ENCODE assay signal across 23 cellular contexts in genomic region chr12:4450551-4451112, GRCh38. TPM values are rescaled to one million over a fixed set of nuclear protein-coding genes. Genes with fewer than 3 reads are reported as not detected.
A peak's percentile ranks its signal among the peaks of the same experiment; 100 is the strongest.
DNase-seq lines count a peak whose midpoint lies in the region; ATAC-seq, FAIRE-seq and TF ChIP-seq lines count a peak whose summit lies in the region.
"Had no signal": no experiment of that assay in that cellular context is flagged by ENCODE, and none has a peak within 500 bp of the region (broad histone marks: within the 10 kb centered on the region; RNA-seq: fewer than 3 reads in every experiment).

No MANE protein-coding gene starts in this region.

- FAIRE-seq in H1 (lab: Jason Lieb, UNC) (peak; percentile 76), GM19239 (lab: Jason Lieb, UNC) (no peak), HepG2 (lab: Jason Lieb, UNC) (no peak)

- H3K4me2 ChIP-seq in H1 (ENCODE audit: insufficient read depth in 1 of 2, low read depth in 2 of 2, low read length in 2 of 2) (peak overlapping the region; percentile 45 to 60), mesendoderm (ENCODE audit: low read length) (peak overlapping the region; percentile 23), HepG2 (ENCODE audit: low read depth, low read length) (no peak overlapping the region)

- H3K27me3 ChIP-seq in A673 (replicated peaks; ENCODE audit: insufficient read depth, low read depth, low read length, poor library complexity) (no peaks in the 10 kb centered on the region), H1 (replicated peaks in 1 of 4; ENCODE audit: control insufficient read depth in 3 of 4, extremely low read depth in 1 of 4, insufficient read depth in 3 of 4, low read length in 3 of 4) (no peaks in the 10 kb centered on the region), mesendoderm (ENCODE audit: insufficient read depth, low read length, poor library complexity) (no peaks in the 10 kb centered on the region), HepG2 (ENCODE audit: control insufficient read depth in 1 of 2, insufficient read depth in 2 of 2, low read length in 2 of 2) (peaks cover 0 to 31% of the 10 kb centered on the region in 2 experiments; a peak in 4 of 5 replicates)
- H3K27me3 ChIP-seq: Peyer's patch had no signal

- H3K14ac ChIP-seq in H1 (ENCODE audit: insufficient read length) = no peak overlapping the region

- POLR2A ChIA-PET in A673 (lab: Charles Lee; ENCODE audit: low non-redundant PET) (no interaction called here), H1 (lab: Charles Lee; ENCODE audit: partially characterized antibody) (interaction anchor here (0.8 to 3.9 kb wide), 3 partner anchors 10 to 69 kb away, joined by 3 to 19 read pairs (median 4); no protein-coding TSS in a partner anchor), HepG2 (lab: Yijun Ruan, JAX) (no interaction called here)

- 9% methylated on average over 9 of the region's 9 CpGs; no CpG with 5 or more reads in 1 of the 2 experiments for WGBS in H1 (ENCODE audit: extremely low coverage in 1 of 2, insufficient coverage in 1 of 2, insufficient read length in 1 of 2, insufficient replicate concordance in 2 of 2, low coverage in 1 of 2, low lambda C conversion rate in 2 of 2, missing lambda C conversion rate in 1 of 2), 2 experiments
- no CpG with 5 or more reads among the region's 9 CpGs for WGBS in mesendoderm (ENCODE audit: extremely low coverage, insufficient coverage, low lambda C conversion rate)
- WGBS in HepG2 (ENCODE audit: low lambda C conversion rate) = 70% methylated on average over 9 of the region's 9 CpGs

- TF ChIP-seq RAD21 in H1 (IDR thresholded peaks at IDR 0.05 in 1 of 2, conservative IDR thresholded peaks at IDR 0.05 in 1 of 2; ENCODE audit: low read depth in 2 of 2, low read length in 2 of 2) = no peak
- no peak for TF ChIP-seq RAD21 in HepG2 (CRISPR knock-in tag; IDR thresholded peaks at IDR 0.05)

- ATAC-seq in HepG2 = no peak
- ATAC-seq in GM21717 (IDR thresholded peaks at IDR 0.05; ENCODE audit: unreplicated experiment) = no peak
- ATAC-seq: left lung; natural killer cell treated with Interleukin-12 subunit alpha and Interleukin-12 subunit beta and Interleukin-15 and Interleukin-18, amount 100 ng/mL, for 72 hours; sciatic nerve had no signal

- CTCF ChIA-PET in A673 (lab: Charles Lee) = no interaction called here
- CTCF ChIA-PET in H1 (lab: Charles Lee; ENCODE audit: partially characterized antibody) = interaction anchor here (1.4 kb wide), 1 partner anchor 76 kb away, joined by 5 read pairs; no protein-coding TSS in a partner anchor
- CTCF ChIA-PET in HepG2 (lab: Yijun Ruan, JAX; ENCODE audit: low intra/inter-chr PET ratio, low total read pairs) = no interaction called here

- H3K79me2 ChIP-seq in H1 (ENCODE audit: control insufficient read depth in 1 of 2, insufficient read depth in 2 of 2, low read length in 2 of 2) (no peaks in the 10 kb centered on the region), mesendoderm (ENCODE audit: control insufficient read depth, insufficient read depth, low read length) (no peaks in the 10 kb centered on the region), HepG2 (ENCODE audit: insufficient read depth, low read length) (no peaks in the 10 kb centered on the region)

- TF ChIP-seq EP300 in H1 (IDR thresholded peaks at IDR 0.05; ENCODE audit: borderline replicate concordance in 1 of 2, low read depth in 2 of 2, low read length in 2 of 2) (no peak), HepG2 (IDR thresholded peaks at IDR 0.05; ENCODE audit: low read depth in 2 of 2, low read length in 2 of 2) (no peak), HepG2 (CRISPR knock-in tag; IDR thresholded peaks at IDR 0.05; ENCODE audit: borderline replicate concordance) (no peak)

- peak overlapping the region; percentile 85 for H2BK12ac ChIP-seq in H1 (ENCODE audit: low read depth, low read length)

- H3K9ac ChIP-seq in H1 (replicated peaks in 1 of 4; ENCODE audit: extremely low read depth in 1 of 4, low read depth in 3 of 4, low read length in 3 of 4) (0 out of 7 replicates have a peak overlapping the region, but pooled peaks of 1 of the 4 experiments have one; percentile 26), mesendoderm (ENCODE audit: low read length) (peak overlapping the region; percentile 2), HepG2 (ENCODE audit: insufficient read depth, low read depth, low read length) (no peak overlapping the region)
- H3K9ac ChIP-seq: GM23248 had no signal

- BruUV-seq in A673 (replicated peaks; lab: Mats Ljungman, UMichigan) = no TSS peak
- no TSS peak for BruUV-seq in HepG2 (replicated peaks; lab: Mats Ljungman, UMichigan)

- H3K79me1 ChIP-seq in H1 (ENCODE audit: low read depth, low read length) (no peaks in the 10 kb centered on the region), mesendoderm (ENCODE audit: low read length) (no peaks in the 10 kb centered on the region)

- peak overlapping the region; percentile 30; the same call in 1 of the 2 replicates for H2AFZ ChIP-seq in H1 (ENCODE audit: low read length)
- no peak overlapping the region for H2AFZ ChIP-seq in HepG2 (ENCODE audit: low read length)
- H2AFZ ChIP-seq: GM23248 had no signal

- H2AK5ac ChIP-seq in H1 (ENCODE audit: low read depth, low read length) = no peak overlapping the region
- no peak overlapping the region for H2AK5ac ChIP-seq in mesendoderm (ENCODE audit: low read length)

- no peak overlapping the region for H3K23ac ChIP-seq in H1 (ENCODE audit: insufficient read length)
- no peak overlapping the region for H3K23ac ChIP-seq in mesendoderm (ENCODE audit: low read length)

- H4K20me1 ChIP-seq in H1 (replicated peaks in 1 of 2; ENCODE audit: control insufficient read depth in 1 of 2, insufficient read depth in 2 of 2, low read length in 2 of 2) (no peaks in the 10 kb centered on the region), HepG2 (ENCODE audit: insufficient read depth, low read length) (no peaks in the 10 kb centered on the region)

- H4K8ac ChIP-seq in H1 (ENCODE audit: extremely low read depth, insufficient read depth, low read length) (no peak overlapping the region), mesendoderm (ENCODE audit: low read depth, low read length) (no peak overlapping the region)

- DNase-seq in A673 (ENCODE audit: low spot score) = peak; percentile 76
- peak; percentile 22 for DNase-seq in M059J (ENCODE audit: low read depth)
- peak; percentile 29 to 61 for DNase-seq in H1 (ENCODE audit: low read depth in 1 of 2, low spot score in 2 of 2)
- peak; percentile 73 for DNase-seq in mesendoderm
- no peak for DNase-seq in GM19239 (ENCODE audit: insufficient read length, low spot score)
- DNase-seq in HepG2 (ENCODE audit: low spot score) = no peak
- DNase-seq in GM03348 (ENCODE audit: low spot score) = no peak
- DNase-seq: activated CD4-positive, CD25-positive, alpha-beta regulatory T cell; activated naive CD4-positive, alpha-beta T cell treated with Interleukin-2 at 50 U/mL for 16 hours; caudate nucleus; CD8-positive, alpha-beta memory T cell; glutamatergic neuron; GM23248; Kasumi-1; left lung; NCI-H1930; NCI-H524 treated with DMSO at 0.1 percent for 48 hours; Peyer's patch; stimulated activated naive CD4-positive, alpha-beta T cell had no signal

- no peak overlapping the region for H2BK120ac ChIP-seq in H1 (replicated peaks; ENCODE audit: low read depth, low read length)
- H2BK120ac ChIP-seq in mesendoderm (ENCODE audit: low read depth, low read length) = peak overlapping the region; percentile 31

- no peak overlapping the region for H3K4ac ChIP-seq in H1 (replicated peaks; ENCODE audit: insufficient read length, low read depth, low read length)
- no peak overlapping the region for H3K4ac ChIP-seq in mesendoderm (ENCODE audit: low read depth, low read length)

- no peaks in the 10 kb centered on the region for H3K23me2 ChIP-seq in H1 (ENCODE audit: low read depth, low read length)

- H3K9me3 ChIP-seq in A673 (ENCODE audit: low read depth, low read length, poor library complexity, severe bottlenecking) = no peaks in the 10 kb centered on the region
- H3K9me3 ChIP-seq in H1 (ENCODE audit: insufficient read depth in 2 of 2, low read depth in 1 of 2, low read length in 1 of 2) = no peaks in the 10 kb centered on the region
- H3K9me3 ChIP-seq in HepG2 (ENCODE audit: low read length) = no peaks in the 10 kb centered on the region
- H3K9me3 ChIP-seq: left lung, Peyer's patch had no signal

- H4K91ac ChIP-seq in H1 (replicated peaks; ENCODE audit: insufficient read length, low read length) = peak overlapping the region; percentile 78

- H3K36me3 ChIP-seq in A673 (ENCODE audit: insufficient read depth, low read length, poor library complexity, severe bottlenecking) = no peaks in the 10 kb centered on the region
- H3K36me3 ChIP-seq in H1 (ENCODE audit: control insufficient read depth in 2 of 4, insufficient read depth in 4 of 4, low read length in 3 of 4) = no peaks in the 10 kb centered on the region
- H3K36me3 ChIP-seq in mesendoderm (ENCODE audit: control insufficient read depth, insufficient read depth, low read length) = no peaks in the 10 kb centered on the region
- H3K36me3 ChIP-seq in HepG2 (replicated peaks in 1 of 2; ENCODE audit: control insufficient read depth in 1 of 2, insufficient read depth in 2 of 2, low read length in 2 of 2) = no peaks in the 10 kb centered on the region
- H3K36me3 ChIP-seq: left lung, Peyer's patch had no signal

- no peak overlapping the region for H4K5ac ChIP-seq in H1 (ENCODE audit: insufficient read length, low read depth, low read length)
- no peak overlapping the region for H4K5ac ChIP-seq in mesendoderm (ENCODE audit: low read length)

- peak overlapping the region; percentile 21 for H3K27ac ChIP-seq in A673 (ENCODE audit: low read depth, low read length, poor library complexity, severe bottlenecking)
- H3K27ac ChIP-seq in H1 (ENCODE audit: low read depth, low read length) = 0 out of 2 replicates have a peak overlapping the region, but pooled peaks have one; percentile 21
- peak overlapping the region; percentile 87 for H3K27ac ChIP-seq in mesendoderm (ENCODE audit: low read depth, low read length)
- no peak overlapping the region for H3K27ac ChIP-seq in HepG2 (ENCODE audit: extremely low read length, insufficient read depth, low read length)
- H3K27ac ChIP-seq: GM23248, left lung, Peyer's patch had no signal

- H3K18ac ChIP-seq in H1 (ENCODE audit: extremely low read depth, low read length) (peak overlapping the region; percentile 16; the same call in 1 of the 2 replicates), mesendoderm (ENCODE audit: low read length) (peak overlapping the region; percentile 35)

- intact Hi-C loops in A673 (cut with micrococcal nuclease; ENCODE audit: unreplicated experiment) (no loop called here), HepG2 (cut with micrococcal nuclease; ENCODE audit: unreplicated experiment) (no loop called here)

- TF ChIP-seq CTCF in A673 (conservative IDR thresholded peaks at IDR 0.05; ENCODE audit: low read depth, low read length) (no peak), H1 (IDR thresholded peaks at IDR 0.05; ENCODE audit: control extremely low read depth in 1 of 3, insufficient read depth in 1 of 3, low read depth in 1 of 3, low read length in 3 of 3) (no peak), HepG2 (CRISPR knock-in tag; IDR thresholded peaks at IDR 0.05) (no peak)

- H2BK5ac ChIP-seq in H1 (ENCODE audit: low read depth, low read length) (peak overlapping the region; percentile 77; the same call in 1 of the 2 replicates), mesendoderm (ENCODE audit: low read length) (no peak overlapping the region)

- in situ Hi-C loops in HepG2 (cut with HindIII; ENCODE audit: extremely low pct_ligation_motif_present, low pct_unique_long_range_greater_than_20kb) = no loop called here

- H3K56ac ChIP-seq in H1 (replicated peaks; ENCODE audit: insufficient read length, low read depth, low read length) (no peak overlapping the region), mesendoderm (ENCODE audit: low read length) (peak overlapping the region; percentile 70)

- TF ChIP-seq POLR2A in H1 (IDR thresholded peaks at IDR 0.05; ENCODE audit: control extremely low read depth in 1 of 2, low read depth in 2 of 2, low read length in 2 of 2) (no peak), HepG2 (IDR thresholded peaks at IDR 0.05; ENCODE audit: insufficient read depth in 1 of 2, low read depth in 2 of 2, low read length in 2 of 2) (no peak)

- H3K4me3 ChIP-seq in A673 (ENCODE audit: low read depth, low read length, poor library complexity, severe bottlenecking) (no peak overlapping the region), H1 (ENCODE audit: extremely low read depth in 1 of 4, insufficient read depth in 2 of 4, low read depth in 3 of 4, low read length in 4 of 4) (peak overlapping the region in 3 of 4 experiments; percentile 10 to 49 (median 18); a peak in 5 of 8 replicates), mesendoderm (ENCODE audit: low read length) (no peak overlapping the region), HepG2 (replicated peaks in 1 of 3; ENCODE audit: insufficient read depth in 1 of 3, low read depth in 2 of 3, low read length in 3 of 3) (no peak overlapping the region)
- H3K4me3 ChIP-seq: GM23248, left lung, Peyer's patch had no signal

- peaks cover 18% of the 10 kb centered on the region for H3K4me1 ChIP-seq in A673 (ENCODE audit: insufficient read depth, low read length, poor library complexity, severe bottlenecking)
- peaks cover 9 to 25% (median 19%) of the 10 kb centered on the region in 4 experiments for H3K4me1 ChIP-seq in H1 (replicated peaks in 1 of 4; ENCODE audit: control insufficient read depth in 3 of 4, insufficient read depth in 4 of 4, low read length in 3 of 4)
- H3K4me1 ChIP-seq in mesendoderm (ENCODE audit: control insufficient read depth, low read depth, low read length) = peaks cover 13% of the 10 kb centered on the region
- H3K4me1 ChIP-seq in HepG2 (ENCODE audit: insufficient read depth, low read length) = peaks cover 22% of the 10 kb centered on the region
- H3K4me1 ChIP-seq: left lung, Peyer's patch had no signal

- H2BK20ac ChIP-seq in H1 (ENCODE audit: low read length) = peak overlapping the region; percentile 10; the same call in 1 of the 2 replicates

- H2BK15ac ChIP-seq in H1 (ENCODE audit: low read length) (no peak overlapping the region), mesendoderm (replicated peaks; ENCODE audit: low read depth) (no peak overlapping the region)

RNA-seq across cellular contexts. Expression of gene FGF6, which starts 5.0 kb away (rescaled TPM):
- not detected in 2 replicates for total RNA-seq in A673 (2021)
- not detected in 2 replicates for total RNA-seq in M059J (2014; rRNA removed; shearing (Covaris generic))
- not detected in 2 replicates for total RNA-seq in H1 (2021; fragmentation: NEBNext Ultra II Directional; extraction: Animal tissue kit (Norgen Biotek cat#: 25700))
- not detected in 2 replicates for polyA plus RNA-seq in H1 (2011; rRNA removed)
- not detected for polyA plus RNA-seq in H1 (2011; cell fraction: cytosol; rRNA removed)
- polyA plus RNA-seq in H1 (2011; cell fraction: nucleus; rRNA removed) = not detected
- not detected in 4 replicates for polyA plus RNA-seq in H1 (2012, experiment 1 of 2)
- polyA plus RNA-seq in H1 (2012, experiment 2 of 2) = not detected
- polyA plus RNA-seq in H1 (2013, experiment 1 of 2) = not detected
- polyA plus RNA-seq in H1 (2013, experiment 2 of 2) = not detected
- polyA minus RNA-seq in H1 (2011; rRNA and poly(A)+ RNA removed) = not detected in 2 replicates
- not detected for polyA minus RNA-seq in H1 (2011; cell fraction: cytosol; rRNA and poly(A)+ RNA removed)
- not detected for polyA minus RNA-seq in H1 (2011; cell fraction: nucleus; rRNA and poly(A)+ RNA removed)
- polyA plus RNA-seq in mesendoderm (2013, experiment 1 of 2) = not detected
- polyA plus RNA-seq in mesendoderm (2013, experiment 2 of 2) = not detected
- not detected in 2 replicates for total RNA-seq in HepG2 (2016; rRNA removed; fragmentation: Illumina TruSeq; extraction: Trizol)
- not detected in 2 replicates for total RNA-seq in HepG2 (2016; cell fraction: cytosol; rRNA removed; fragmentation: Illumina TruSeq; extraction: Trizol; ENCODE audit: low read depth)
- total RNA-seq in HepG2 (2016; cell fraction: insoluble cytoplasmic fraction; rRNA removed; fragmentation: Illumina TruSeq; extraction: Trizol) = not detected in 2 replicates
- total RNA-seq in HepG2 (2016; cell fraction: membrane; rRNA removed; fragmentation: Illumina TruSeq; extraction: Trizol) = not detected in 2 replicates
- not detected in 2 replicates for total RNA-seq in HepG2 (2016; cell fraction: nucleus; rRNA removed; fragmentation: Illumina TruSeq; extraction: Trizol)
- not detected in 2 replicates for polyA plus RNA-seq in HepG2 (2011; rRNA removed)
- not detected in 2 replicates for polyA plus RNA-seq in HepG2 (2011; cell fraction: cytosol; rRNA removed)
- polyA plus RNA-seq in HepG2 (2011; cell fraction: nucleus; rRNA removed) = not detected in 2 replicates
- polyA plus RNA-seq in HepG2 (2012) = not detected in 2 replicates
- polyA plus RNA-seq in HepG2 (2016; cell fraction: cytosol; fragmentation: Illumina TruSeq; extraction: Trizol; ENCODE audit: low read depth) = not detected in 2 replicates
- polyA plus RNA-seq in HepG2 (2016; cell fraction: insoluble cytoplasmic fraction; fragmentation: Illumina TruSeq; extraction: Trizol; ENCODE audit: low read depth) = not detected in 2 replicates
- polyA plus RNA-seq in HepG2 (2016; cell fraction: membrane; fragmentation: Illumina TruSeq; extraction: Trizol; ENCODE audit: low read depth) = not detected in 2 replicates
- polyA plus RNA-seq in HepG2 (2016; cell fraction: nucleus; fragmentation: Illumina TruSeq; extraction: Trizol; ENCODE audit: insufficient read depth, low read depth) = not detected in 2 replicates
- polyA minus RNA-seq in HepG2 (2011; rRNA and poly(A)+ RNA removed; ENCODE audit: low replicate concordance) = not detected in 2 replicates
- polyA minus RNA-seq in HepG2 (2011; cell fraction: cytosol; rRNA and poly(A)+ RNA removed) = not detected in 2 replicates
- not detected in 2 replicates for polyA minus RNA-seq in HepG2 (2011; cell fraction: nucleus; rRNA and poly(A)+ RNA removed)
- total RNA-seq: CD8-positive, alpha-beta memory T cell; GM23248; left lung; natural killer cell treated with Interleukin-12 subunit alpha and Interleukin-12 subunit beta and Interleukin-15 and Interleukin-18, amount 100 ng/mL, for 72 hours; Peyer's patch; sciatic nerve; ureter had no signal
- polyA plus RNA-seq: CD8-positive, alpha-beta memory T cell; GM23248 had no signal

Comparison
In these comparisons a context has a peak if more than half of its experiments do, and no peak if none do; other contexts are left out.
1. DNase-seq: peak in A673 (single experiment), M059J (single experiment), H1 (2 of 2) and mesendoderm (single experiment); none in GM19239 (single experiment), HepG2 (single experiment) and GM03348 (single experiment).
2. H3K4me3 ChIP-seq: peak in H1 (3 of 4); none in A673 (single experiment), mesendoderm (single experiment) and HepG2 (0 of 3).